1 cellular context compared by ENCODE assay signal in the genomic region with DNA sequence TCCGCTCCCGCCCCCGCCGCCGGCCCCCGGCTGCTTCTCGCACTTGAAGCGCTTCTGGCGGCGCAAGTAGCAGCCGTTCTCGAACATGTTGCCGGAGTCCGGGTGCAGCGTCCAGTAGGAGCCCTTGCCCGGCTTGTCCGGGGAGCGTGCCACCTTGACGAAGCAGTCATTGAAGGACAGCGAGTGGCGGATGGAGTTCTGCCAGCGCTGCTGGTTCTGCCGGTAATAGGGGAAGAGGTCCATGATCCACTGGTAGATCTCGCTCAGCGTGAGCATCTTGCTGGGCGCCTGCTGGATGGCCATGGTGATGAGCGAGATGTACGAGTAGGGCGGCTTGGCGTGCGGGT.
TF ChIP-seq lines count a peak whose summit lies in the region.

No MANE protein-coding gene starts in this region.

TF ChIP-seq in WTC11, 78 proteins besides CTCF, POLR2A, EP300 and RAD21 (continued from another document):
- TF ChIP-seq, protein P1, sequence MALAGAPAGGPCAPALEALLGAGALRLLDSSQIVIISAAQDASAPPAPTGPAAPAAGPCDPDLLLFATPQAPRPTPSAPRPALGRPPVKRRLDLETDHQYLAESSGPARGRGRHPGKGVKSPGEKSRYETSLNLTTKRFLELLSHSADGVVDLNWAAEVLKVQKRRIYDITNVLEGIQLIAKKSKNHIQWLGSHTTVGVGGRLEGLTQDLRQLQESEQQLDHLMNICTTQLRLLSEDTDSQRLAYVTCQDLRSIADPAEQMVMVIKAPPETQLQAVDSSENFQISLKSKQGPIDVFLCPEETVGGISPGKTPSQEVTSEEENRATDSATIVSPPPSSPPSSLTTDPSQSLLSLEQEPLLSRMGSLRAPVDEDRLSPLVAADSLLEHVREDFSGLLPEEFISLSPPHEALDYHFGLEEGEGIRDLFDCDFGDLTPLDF (CRISPR knock-in tag; IDR thresholded peaks at IDR 0.05), result no peak
- TF ChIP-seq, protein P2, sequence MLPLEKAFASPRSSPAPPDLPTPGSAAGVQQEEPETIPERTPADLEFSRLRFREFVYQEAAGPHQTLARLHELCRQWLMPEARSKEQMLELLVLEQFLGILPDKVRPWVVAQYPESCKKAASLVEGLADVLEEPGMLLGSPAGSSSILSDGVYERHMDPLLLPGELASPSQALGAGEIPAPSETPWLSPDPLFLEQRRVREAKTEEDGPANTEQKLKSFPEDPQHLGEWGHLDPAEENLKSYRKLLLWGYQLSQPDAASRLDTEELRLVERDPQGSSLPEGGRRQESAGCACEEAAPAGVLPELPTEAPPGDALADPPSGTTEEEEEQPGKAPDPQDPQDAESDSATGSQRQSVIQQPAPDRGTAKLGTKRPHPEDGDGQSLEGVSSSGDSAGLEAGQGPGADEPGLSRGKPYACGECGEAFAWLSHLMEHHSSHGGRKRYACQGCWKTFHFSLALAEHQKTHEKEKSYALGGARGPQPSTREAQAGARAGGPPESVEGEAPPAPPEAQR (CRISPR knock-in tag; IDR thresholded peaks at IDR 0.05), result no peak
- TF ChIP-seq ZNF671 (CRISPR knock-in tag; IDR thresholded peaks at IDR 0.05), result no peak
- TF ChIP-seq ELF4 (CRISPR knock-in tag; IDR thresholded peaks at IDR 0.05; ENCODE audit: low read depth), result no peak
- TF ChIP-seq, protein P3, sequence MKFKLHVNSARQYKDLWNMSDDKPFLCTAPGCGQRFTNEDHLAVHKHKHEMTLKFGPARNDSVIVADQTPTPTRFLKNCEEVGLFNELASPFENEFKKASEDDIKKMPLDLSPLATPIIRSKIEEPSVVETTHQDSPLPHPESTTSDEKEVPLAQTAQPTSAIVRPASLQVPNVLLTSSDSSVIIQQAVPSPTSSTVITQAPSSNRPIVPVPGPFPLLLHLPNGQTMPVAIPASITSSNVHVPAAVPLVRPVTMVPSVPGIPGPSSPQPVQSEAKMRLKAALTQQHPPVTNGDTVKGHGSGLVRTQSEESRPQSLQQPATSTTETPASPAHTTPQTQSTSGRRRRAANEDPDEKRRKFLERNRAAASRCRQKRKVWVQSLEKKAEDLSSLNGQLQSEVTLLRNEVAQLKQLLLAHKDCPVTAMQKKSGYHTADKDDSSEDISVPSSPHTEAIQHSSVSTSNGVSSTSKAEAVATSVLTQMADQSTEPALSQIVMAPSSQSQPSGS (CRISPR knock-in tag; IDR thresholded peaks at IDR 0.05; ENCODE audit: borderline replicate concordance, low read depth), result no peak
- no peak for TF ChIP-seq NFATC4 (CRISPR knock-in tag; IDR thresholded peaks at IDR 0.05)
- TF ChIP-seq, protein P4, sequence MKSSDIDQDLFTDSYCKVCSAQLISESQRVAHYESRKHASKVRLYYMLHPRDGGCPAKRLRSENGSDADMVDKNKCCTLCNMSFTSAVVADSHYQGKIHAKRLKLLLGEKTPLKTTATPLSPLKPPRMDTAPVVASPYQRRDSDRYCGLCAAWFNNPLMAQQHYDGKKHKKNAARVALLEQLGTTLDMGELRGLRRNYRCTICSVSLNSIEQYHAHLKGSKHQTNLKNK (CRISPR knock-in tag; IDR thresholded peaks at IDR 0.05), result no peak
TF ChIP-seq in WTC11: peak in this region for 0.
